Comparison of ENCODE assay signal across 14 cellular contexts in the genomic region with DNA sequence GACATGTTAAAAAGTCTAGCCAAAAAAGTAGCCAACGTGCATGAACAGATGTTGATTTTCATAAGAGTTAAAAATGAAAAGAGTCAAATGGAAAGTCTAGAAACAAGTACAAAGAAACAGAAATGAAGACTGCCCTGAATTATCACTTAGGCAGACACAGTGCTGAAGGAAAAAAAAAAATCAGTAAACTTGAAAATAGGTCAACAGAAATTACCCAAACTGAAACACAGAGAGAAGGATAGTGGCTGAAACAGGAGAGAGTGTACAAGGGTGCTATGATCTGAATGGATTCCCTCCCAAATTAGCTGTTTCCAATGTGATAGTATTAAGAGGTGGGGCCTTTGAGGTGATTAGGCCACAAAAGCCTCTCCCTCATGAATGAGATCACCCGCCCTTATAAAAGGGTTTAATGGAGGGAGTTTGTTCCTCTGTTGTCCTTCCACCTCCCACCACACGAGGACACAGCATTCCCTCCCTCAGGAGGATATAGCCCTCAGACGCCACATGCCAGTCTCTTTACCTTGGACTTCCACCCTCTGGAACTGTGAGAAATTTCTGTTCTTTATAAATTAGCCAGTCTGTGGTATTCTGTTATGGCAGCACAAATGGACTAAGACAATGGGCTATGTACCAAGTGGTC.
DNase-seq lines count a peak whose midpoint lies in the region; ATAC-seq and TF ChIP-seq lines count a peak whose summit lies in the region.
"Had no signal": no experiment of that assay in that cellular context is flagged by ENCODE, and none has a peak within 500 bp of the region (broad histone marks: within the 10 kb centered on the region; RNA-seq: fewer than 3 reads in every experiment).

No MANE protein-coding gene starts in this region.

- no peak overlapping the region for H4K8ac ChIP-seq in trophoblast cell (ENCODE audit: low read depth, low read length)

- peak overlapping the region; percentile 29 for H2AK5ac ChIP-seq in trophoblast cell (ENCODE audit: low read length)

- ATAC-seq in HG02870 (IDR thresholded peaks at IDR 0.05; ENCODE audit: unreplicated experiment) (peak; percentile 67), foreskin keratinocyte (peak; percentile 21), HG03457 (IDR thresholded peaks at IDR 0.05; ENCODE audit: unreplicated experiment) (no peak), GM21381 (IDR thresholded peaks at IDR 0.05; ENCODE audit: unreplicated experiment) (no peak)
- ATAC-seq: gastrocnemius medialis had no signal

- H3K18ac ChIP-seq in trophoblast cell (ENCODE audit: low read length): no peak overlapping the region

- no peak overlapping the region for H3K23ac ChIP-seq in trophoblast cell (ENCODE audit: low read length)

- no peak overlapping the region for H4K91ac ChIP-seq in trophoblast cell (ENCODE audit: low read depth, low read length)

- H3K79me2 ChIP-seq in trophoblast cell (ENCODE audit: control insufficient read depth, insufficient read depth, low read length, poor library complexity): no peaks in the 10 kb centered on the region

- H3K27me3 ChIP-seq in foreskin keratinocyte: no peaks in the 10 kb centered on the region
- H3K27me3 ChIP-seq in trophoblast cell (ENCODE audit: insufficient read depth, low read length): no peaks in the 10 kb centered on the region
- H3K27me3 ChIP-seq: gastrocnemius medialis, uterus had no signal

- DNase-seq in DMS53 (lab: John Stamatoyannopoulos, UW) (peak; percentile 20), DMS53 treated with DMSO at 0.1 percent for 48 hours (lab: John Stamatoyannopoulos, UW; ENCODE audit: unreplicated experiment) (no peak), foreskin keratinocyte (no peak), trophoblast cell (no peak), NCI-H2227 (lab: John Stamatoyannopoulos, UW; ENCODE audit: unreplicated experiment) (no peak)
- DNase-seq: 8988T; activated CD4-positive, alpha-beta T cell treated with anti-CD3 and anti-CD28 coated beads for 48 hours; gastrocnemius medialis; NCI-H524 treated with DMSO at 0.1 percent for 48 hours; stimulated activated CD4-positive, alpha-beta T cell treated with anti-CD3 and anti-CD28 coated beads, Interleukin-12 subunit alpha, Interleukin-12 subunit beta, amount 100 ng/mL, for 4 hours; uterus had no signal

- H3K4me1 ChIP-seq in foreskin keratinocyte (no peaks in the 10 kb centered on the region), trophoblast cell (ENCODE audit: control insufficient read depth in 1 of 2, insufficient read depth in 2 of 2, low read length in 2 of 2) (no peaks in the 10 kb centered on the region)
- H3K4me1 ChIP-seq: gastrocnemius medialis had no signal

- H2AFZ ChIP-seq in trophoblast cell (ENCODE audit: insufficient read depth, low read length, poor library complexity): no peak overlapping the region

- WGBS in trophoblast cell (ENCODE audit: extremely low coverage, insufficient coverage, insufficient read length): no CpG with 5 or more reads among the region's 4 CpGs

- H3K14ac ChIP-seq in trophoblast cell (ENCODE audit: low read length): no peak overlapping the region

- no peak overlapping the region for H3K4ac ChIP-seq in trophoblast cell (ENCODE audit: low read depth, low read length)

- no peak overlapping the region for H3K4me2 ChIP-seq in trophoblast cell (ENCODE audit: low read length)

- peak; percentile 24 for TF ChIP-seq CTCF in foreskin keratinocyte (conservative IDR thresholded peaks at IDR 0.05)

- no peak overlapping the region for H3K27ac ChIP-seq in foreskin keratinocyte
- H3K27ac ChIP-seq in trophoblast cell (ENCODE audit: low read depth, low read length): no peak overlapping the region
- H3K27ac ChIP-seq: gastrocnemius medialis, uterus had no signal

- H2BK120ac ChIP-seq in trophoblast cell (ENCODE audit: insufficient read depth, low read length, poor library complexity): no peak overlapping the region

- no peak overlapping the region for H3K4me3 ChIP-seq in trophoblast cell (ENCODE audit: low read depth, low read length)
- H3K4me3 ChIP-seq: gastrocnemius medialis, uterus had no signal

- H4K12ac ChIP-seq in trophoblast cell (ENCODE audit: low read depth, low read length): no peak overlapping the region

- H3K79me1 ChIP-seq in trophoblast cell (ENCODE audit: low read length): no peaks in the 10 kb centered on the region

- H3K9me3 ChIP-seq in trophoblast cell (ENCODE audit: insufficient read depth, low read depth, low read length): peaks cover 2% of the 10 kb centered on the region
- H3K9me3 ChIP-seq: gastrocnemius medialis, uterus had no signal

- H2BK5ac ChIP-seq in trophoblast cell (ENCODE audit: low read depth, low read length, poor library complexity): no peak overlapping the region

- no peak overlapping the region for H2BK12ac ChIP-seq in trophoblast cell (ENCODE audit: low read length)

- H3K36me3 ChIP-seq in trophoblast cell (ENCODE audit: control insufficient read depth in 1 of 2, insufficient read depth in 2 of 2, low read length in 2 of 2): no peaks in the 10 kb centered on the region
- H3K36me3 ChIP-seq: gastrocnemius medialis, uterus had no signal

- H3K9ac ChIP-seq in trophoblast cell (ENCODE audit: low read length): no peak overlapping the region

Comparison
In these comparisons a context has a peak if more than half of its experiments do, and no peak if none do; other contexts are left out.
1. ATAC-seq: peak in HG02870 (single experiment) and foreskin keratinocyte (single experiment); none in HG03457 (single experiment) and GM21381 (single experiment).